Comparison of ENCODE assay signal across 17 cellular contexts in the genomic region with DNA sequence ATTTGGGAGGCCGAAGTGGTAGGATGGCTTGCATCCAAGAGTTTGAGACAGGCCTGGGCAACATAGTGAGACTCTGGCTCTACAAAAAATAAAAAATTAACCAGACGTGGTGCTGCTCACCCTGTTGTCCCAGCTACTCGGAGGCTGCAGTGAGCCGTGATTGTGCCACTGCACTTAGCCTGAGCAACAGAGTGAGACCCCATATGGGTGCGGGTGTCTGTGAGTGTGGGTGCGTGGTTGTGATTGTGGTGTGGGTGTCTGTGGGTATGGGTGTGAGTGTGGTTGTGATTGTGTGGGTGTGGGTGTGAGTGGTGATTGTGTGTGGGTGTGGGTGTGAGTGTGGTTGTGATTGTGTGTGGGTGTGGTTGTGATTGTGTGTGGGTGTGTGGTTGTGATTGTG.
DNase-seq lines count a peak whose midpoint lies in the region; ATAC-seq lines count a peak whose summit lies in the region.
"Had no signal": no experiment of that assay in that cellular context is flagged by ENCODE, and none has a peak within 500 bp of the region (broad histone marks: within the 10 kb centered on the region; RNA-seq: fewer than 3 reads in every experiment).

No MANE protein-coding gene starts in this region.

- peak overlapping the region; percentile 87 for H3K27ac Mint-ChIP-seq in activated T-helper 2 cell treated with anti-CD3 and anti-CD28 coated beads, Interferon-gamma antibody, Interleukin-2, Interleukin-4, amounts not matched to agents 10 μg/mL and 5 μg/mL and 100 μg/mL, durations not matched to agents 14 hours and 24 hours and 36 hours
- H3K27ac Mint-ChIP-seq in naive thymus-derived CD4-positive, alpha-beta T cell: peak overlapping the region in 7 of 9 donors; percentile 9 to 94 (median 52)

- peak; percentile 27 for DNase-seq in DMS53 (lab: John Stamatoyannopoulos, UW)
- DNase-seq in DMS53 treated with DMSO at 0.1 percent for 48 hours (lab: John Stamatoyannopoulos, UW; ENCODE audit: unreplicated experiment): no peak
- DNase-seq in ELR (ENCODE audit: low read depth): peak; percentile 19
- no peak for DNase-seq in activated T-helper 2 cell treated with anti-CD3 and anti-CD28 coated beads, Interferon-gamma antibody, Interleukin-2, Interleukin-4, amounts not matched to agents 10 μg/mL and 5 μg/mL and 100 μg/mL, durations not matched to agents 14 hours and 24 hours and 36 hours (ENCODE audit: low spot score)
- DNase-seq in naive thymus-derived CD4-positive, alpha-beta T cell: peak in 1 of 9 donors; percentile 10
- DNase-seq in NCI-H2029 (lab: John Stamatoyannopoulos, UW): no peak
- DNase-seq in pons (ENCODE audit: low spot score): no peak
- DNase-seq: HCEC 1CT, mucosa of descending colon, NCI-H1436 treated with DMSO at 0.1 percent for 48 hours, SIG-M5, substantia nigra had no signal

- intact Hi-C loops in activated T-helper 2 cell treated with anti-CD3 and anti-CD28 coated beads, Interferon-gamma antibody, Interleukin-2, Interleukin-4, amounts not matched to agents 10 μg/mL and 5 μg/mL and 100 μg/mL, durations not matched to agents 14 hours and 24 hours and 36 hours (cut with micrococcal nuclease): no loop called here
- intact Hi-C loops in naive thymus-derived CD4-positive, alpha-beta T cell (cut with micrococcal nuclease): no loop called here

- peak; percentile 37 for ATAC-seq in naive thymus-derived CD4-positive, alpha-beta T cell
- no peak for ATAC-seq in HG03521 (IDR thresholded peaks at IDR 0.05; ENCODE audit: unreplicated experiment)
- ATAC-seq: esophagus mucosa, GM12878, mucosa of descending colon had no signal

- H3K27ac ChIP-seq in naive thymus-derived CD4-positive, alpha-beta T cell (ENCODE audit: low read depth, low read length): no peak overlapping the region
- H3K27ac ChIP-seq: 22Rv1; BLaER1 treated with 17β-estradiol and CSF1 and Interleukin-3, amounts not matched to agents 10 nM and 100 nM had no signal

- H3K9me3 ChIP-seq in naive thymus-derived CD4-positive, alpha-beta T cell (ENCODE audit: control insufficient read depth in 2 of 3, low read length in 3 of 3): peaks cover 0 to 4% (median 0%) of the 10 kb centered on the region in 3 experiments
- H3K9me3 ChIP-seq: mucosa of descending colon had no signal

- peaks cover 3% of the 10 kb centered on the region for H3K27me3 Mint-ChIP-seq in activated T-helper 2 cell treated with anti-CD3 and anti-CD28 coated beads, Interferon-gamma antibody, Interleukin-2, Interleukin-4, amounts not matched to agents 10 μg/mL and 5 μg/mL and 100 μg/mL, durations not matched to agents 14 hours and 24 hours and 36 hours (ENCODE audit: low read depth)
- H3K27me3 Mint-ChIP-seq in naive thymus-derived CD4-positive, alpha-beta T cell: peaks cover 0 to 3% (median 0%) of the 10 kb centered on the region in 5 donors

- CTCF ChIA-PET in naive thymus-derived CD4-positive, alpha-beta T cell (lab: Charles Lee): no interaction called here

- H3K4me3 ChIP-seq in naive thymus-derived CD4-positive, alpha-beta T cell (ENCODE audit: low read length): no peak overlapping the region
- H3K4me3 ChIP-seq: BLaER1 treated with 17β-estradiol and CSF1 and Interleukin-3, amounts not matched to agents 10 nM and 100 nM; GM12878; mucosa of descending colon had no signal

- no peaks in the 10 kb centered on the region for H3K36me3 ChIP-seq in naive thymus-derived CD4-positive, alpha-beta T cell (ENCODE audit: control insufficient read depth in 2 of 3, insufficient read depth in 3 of 3, low read length in 3 of 3)
- H3K36me3 ChIP-seq: BLaER1 treated with 17β-estradiol and CSF1 and Interleukin-3, amounts not matched to agents 10 nM and 100 nM had no signal

- POLR2A ChIA-PET in naive thymus-derived CD4-positive, alpha-beta T cell (lab: Charles Lee): no interaction called here

- H3K4me1 Mint-ChIP-seq in activated T-helper 2 cell treated with anti-CD3 and anti-CD28 coated beads, Interferon-gamma antibody, Interleukin-2, Interleukin-4, amounts not matched to agents 10 μg/mL and 5 μg/mL and 100 μg/mL, durations not matched to agents 14 hours and 24 hours and 36 hours (ENCODE audit: low read depth): peaks cover 3% of the 10 kb centered on the region
- peaks cover 0 to 13% (median 0%) of the 10 kb centered on the region in 7 donors for H3K4me1 Mint-ChIP-seq in naive thymus-derived CD4-positive, alpha-beta T cell

- H3K36me3 Mint-ChIP-seq in activated T-helper 2 cell treated with anti-CD3 and anti-CD28 coated beads, Interferon-gamma antibody, Interleukin-2, Interleukin-4, amounts not matched to agents 10 μg/mL and 5 μg/mL and 100 μg/mL, durations not matched to agents 14 hours and 24 hours and 36 hours (ENCODE audit: low read depth): peaks cover 7% of the 10 kb centered on the region
- peaks cover 0 to 17% (median 0%) of the 10 kb centered on the region in 5 donors for H3K36me3 Mint-ChIP-seq in naive thymus-derived CD4-positive, alpha-beta T cell

- no peaks in the 10 kb centered on the region for H3K27me3 ChIP-seq in naive thymus-derived CD4-positive, alpha-beta T cell (ENCODE audit: control insufficient read depth in 2 of 2, insufficient read depth in 2 of 2, low read length in 2 of 2)
- H3K27me3 ChIP-seq: BLaER1 treated with 17β-estradiol and CSF1 and Interleukin-3, amounts not matched to agents 10 nM and 100 nM had no signal

- peaks cover 32% of the 10 kb centered on the region for H3K9me3 Mint-ChIP-seq in activated T-helper 2 cell treated with anti-CD3 and anti-CD28 coated beads, Interferon-gamma antibody, Interleukin-2, Interleukin-4, amounts not matched to agents 10 μg/mL and 5 μg/mL and 100 μg/mL, durations not matched to agents 14 hours and 24 hours and 36 hours
- H3K9me3 Mint-ChIP-seq in naive thymus-derived CD4-positive, alpha-beta T cell: peaks cover 0 to 23% (median 0%) of the 10 kb centered on the region in 11 donors

- no peak overlapping the region for H3K4me3 Mint-ChIP-seq in activated T-helper 2 cell treated with anti-CD3 and anti-CD28 coated beads, Interferon-gamma antibody, Interleukin-2, Interleukin-4, amounts not matched to agents 10 μg/mL and 5 μg/mL and 100 μg/mL, durations not matched to agents 14 hours and 24 hours and 36 hours (ENCODE audit: low read depth)
- peak overlapping the region in 2 of 10 donors; percentile 9 to 57 for H3K4me3 Mint-ChIP-seq in naive thymus-derived CD4-positive, alpha-beta T cell

- no peaks in the 10 kb centered on the region for H3K4me1 ChIP-seq in naive thymus-derived CD4-positive, alpha-beta T cell (ENCODE audit: control insufficient read depth in 2 of 2, insufficient read depth in 2 of 2, low read length in 2 of 2)
- H3K4me1 ChIP-seq: BLaER1 treated with 17β-estradiol and CSF1 and Interleukin-3, amounts not matched to agents 10 nM and 100 nM had no signal

Comparison
In these comparisons a context has a peak if more than half of its experiments do, and no peak if none do; other contexts are left out.
1. DNase-seq: peak in DMS53 (single experiment) and ELR (single experiment); none in DMS53 treated with DMSO at 0.1 percent for 48 hours (single experiment), activated T-helper 2 cell treated with anti-CD3 and anti-CD28 coated beads, Interferon-gamma antibody, Interleukin-2, Interleukin-4, amounts not matched to agents 10 μg/mL and 5 μg/mL and 100 μg/mL, durations not matched to agents 14 hours and 24 hours and 36 hours (single experiment), NCI-H2029 (single experiment) and pons (single experiment).